ENCODE assay signal across 2 cellular contexts in the genomic region with DNA sequence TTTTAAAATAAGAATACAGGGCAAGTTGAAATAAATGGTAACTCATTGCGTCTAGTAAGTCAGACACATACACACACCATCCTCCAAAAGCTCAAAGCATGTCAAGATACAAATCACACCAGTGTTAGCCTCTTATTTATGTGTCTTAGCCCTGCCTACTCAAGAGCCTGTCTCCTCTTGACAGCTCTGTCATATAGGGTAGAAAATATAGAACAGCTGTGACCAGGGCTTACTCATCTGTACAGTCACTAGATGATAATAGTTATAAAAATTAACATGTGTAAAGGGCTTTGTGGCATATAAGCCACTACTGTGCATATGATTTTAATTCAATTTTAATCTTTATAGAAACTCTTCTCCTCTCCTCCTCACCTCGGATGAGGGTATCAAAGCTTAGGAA. TPM values are rescaled to one million over a fixed set of nuclear protein-coding genes. Genes with fewer than 3 reads are reported as not detected.
"Had no signal": no experiment of that assay in that cellular context is flagged by ENCODE, and none has a peak within 500 bp of the region (broad histone marks: within the 10 kb centered on the region; RNA-seq: fewer than 3 reads in every experiment).

No MANE protein-coding gene starts in this region.

RNA-seq across cellular contexts. Expression of gene NUDT4B, which starts 7.7 kb away (rescaled TPM):
- total RNA-seq: ureter, vagina had no signal
